In genomic region chr3:50516048-50516871, GRCh38 we compare ENCODE assay signal across 1 cellular context.
TF ChIP-seq lines count a peak whose summit lies in the region.

No MANE protein-coding gene starts in this region.

TF ChIP-seq in HEK293, 187 proteins besides CTCF, POLR2A, EP300 and RAD21 (continued from another document):
- TF ChIP-seq WT1 (tag by site-specific recombination; IDR thresholded peaks at IDR 0.05): peak; percentile 51; the same call in 1 of the 2 replicates
- TF ChIP-seq ELK4 (IDR thresholded peaks at IDR 0.05; ENCODE audit: borderline replicate concordance, low read depth, low read length): 0 out of 2 replicates have a peak, but pooled peaks have one; percentile 22
